Comparison of ENCODE assay signal across 18 cellular contexts in genomic region chr2:75516378-75517122, GRCh38. TPM values are rescaled to one million over a fixed set of nuclear protein-coding genes. Genes with fewer than 3 reads are reported as not detected.
A peak's percentile ranks its signal among the peaks of the same experiment; 100 is the strongest.
DNase-seq lines count a peak whose midpoint lies in the region; ATAC-seq, FAIRE-seq and TF ChIP-seq lines count a peak whose summit lies in the region.
"Had no signal": no experiment of that assay in that cellular context is flagged by ENCODE, and none has a peak within 500 bp of the region (broad histone marks: within the 10 kb centered on the region; RNA-seq: fewer than 3 reads in every experiment).

No MANE protein-coding gene starts in this region.

- FAIRE-seq in pancreas (lab: Jason Lieb, UNC) = no peak
- FAIRE-seq: frontal cortex, GM19239 had no signal

- H3K27ac Mint-ChIP-seq in endothelial cell (ENCODE audit: unreplicated experiment) = peak overlapping the region; percentile 32
- H3K27ac Mint-ChIP-seq: activated CD8-positive, alpha-beta T cell treated with anti-CD3 and anti-CD28 coated beads, Interleukin-2, amount 10 ng/mL, durations not matched to agents 7 days and 5 days had no signal

- H3K36me3 Mint-ChIP-seq in endothelial cell (ENCODE audit: low read depth, unreplicated experiment) = peaks cover 63% of the 10 kb centered on the region

- H3K27ac ChIP-seq in pancreas = peak overlapping the region; percentile 37 to 66 (median 58)

- H3K27me3 Mint-ChIP-seq in endothelial cell (ENCODE audit: unreplicated experiment) = peaks cover 4% of the 10 kb centered on the region

- peaks cover 4 to 17% (median 12%) of the 10 kb centered on the region in 3 donors for H3K4me1 ChIP-seq in pancreas
- H3K4me1 ChIP-seq: BE2C had no signal

- no peak overlapping the region for H3K4me3 ChIP-seq in pancreas

- H3K9me3 ChIP-seq in pancreas = peaks cover 0 to 3% (median 0%) of the 10 kb centered on the region in 4 donors
- H3K9me3 ChIP-seq: BE2C had no signal

- no peak overlapping the region for H3K4me3 Mint-ChIP-seq in endothelial cell (ENCODE audit: unreplicated experiment)
- H3K4me3 Mint-ChIP-seq: activated CD8-positive, alpha-beta T cell treated with anti-CD3 and anti-CD28 coated beads, Interleukin-2, amount 10 ng/mL, durations not matched to agents 7 days and 5 days had no signal

- peaks cover 33% of the 10 kb centered on the region for H3K4me1 Mint-ChIP-seq in endothelial cell (ENCODE audit: unreplicated experiment)

- WGBS in pancreas, 2 donors = 44% methylated on average over 7 of the region's 7 CpGs

- peak; percentile 54 for ATAC-seq in GM18907 (IDR thresholded peaks at IDR 0.05; ENCODE audit: unreplicated experiment)
- ATAC-seq in pancreas = peak; percentile 86 to 94 (median 91)
- ATAC-seq in GM21526 (IDR thresholded peaks at IDR 0.05; ENCODE audit: low FRiP score, unreplicated experiment) = no peak
- no peak for ATAC-seq in HG03571 (IDR thresholded peaks at IDR 0.05; ENCODE audit: unreplicated experiment)
- ATAC-seq: activated CD8-positive, alpha-beta T cell treated with anti-CD3 and anti-CD28 coated beads, Interleukin-2, amount 10 ng/mL, durations not matched to agents 7 days and 5 days had no signal

- intact Hi-C loops in pancreas (cut with DNase I) = no loop called here

- TF ChIP-seq CTCF in endothelial cell (IDR thresholded peaks at IDR 0.05; ENCODE audit: unreplicated experiment) (no peak), pancreas (IDR thresholded peaks at IDR 0.05) (no peak)

- H3K36me3 ChIP-seq in pancreas = peaks cover 0 to 2% (median 0%) of the 10 kb centered on the region in 3 donors
- H3K36me3 ChIP-seq: BE2C had no signal

- H3K27me3 ChIP-seq in pancreas = no peaks in the 10 kb centered on the region
- H3K27me3 ChIP-seq: BE2C had no signal

- H3K9me3 Mint-ChIP-seq in endothelial cell (ENCODE audit: unreplicated experiment) = peaks cover 10% of the 10 kb centered on the region

- DNase-seq in NCI-H2081 (lab: John Stamatoyannopoulos, UW) = peak; percentile 37 to 80
- DNase-seq in endothelial cell (ENCODE audit: low spot score) = no peak
- DNase-seq in pancreas = peak in 3 of 6 donors; percentile 28 to 44 (median 36)
- no peak for DNase-seq in putamen (ENCODE audit: low spot score)
- DNase-seq in NCI-H2171 (lab: John Stamatoyannopoulos, UW) = no peak
- DNase-seq: activated CD8-positive, alpha-beta T cell treated with anti-CD3 and anti-CD28 coated beads, Interleukin-2, amount 10 ng/mL, durations not matched to agents 7 days and 5 days; activated gamma-delta T cell treated with Interleukin-2 at 50 U/mL for 16 hours; BE2C; EL; NCI-H524; stimulated activated CD4-positive, alpha-beta T cell treated with anti-CD3 and anti-CD28 coated beads, Interleukin-4, amount 100 ng/mL, for 24 hours; stimulated activated naive CD4-positive, alpha-beta T cell; T1000 had no signal

RNA-seq across cellular contexts. Expression of gene EVA1A, which starts 44.2 kb away (rescaled TPM):
- total RNA-seq in endothelial cell (ENCODE audit: unreplicated experiment) = 19.9 TPM
- 10 to 100 TPM; 16.1 to 29.4 (median 19.9) TPM for total RNA-seq in pancreas
- 10 to 100 TPM; 26.2 to 36.8 TPM for polyA plus RNA-seq in pancreas
- total RNA-seq: activated CD8-positive, alpha-beta T cell treated with anti-CD3 and anti-CD28 coated beads, Interleukin-2, amount 10 ng/mL, durations not matched to agents 7 days and 5 days had no signal

Comparison
In these comparisons a context has a peak if more than half of its experiments do, and no peak if none do; other contexts are left out.
1. ATAC-seq: peak in GM18907 (single experiment) and pancreas (4 of 4); none in GM21526 (single experiment) and HG03571 (single experiment).
2. DNase-seq: peak in NCI-H2081 (2 of 2); none in endothelial cell (single experiment), putamen (single experiment) and NCI-H2171 (single experiment).